Comparison of ENCODE assay signal across 1 cellular context in genomic region chr17:82793974-82794620, GRCh38.
TF ChIP-seq lines count a peak whose summit lies in the region.

No MANE protein-coding gene starts in this region.

TF ChIP-seq in WTC11, 78 proteins besides CTCF, POLR2A, EP300 and RAD21 (continued from another document):
- TF ChIP-seq STAT6 (CRISPR knock-in tag; conservative IDR thresholded peaks at IDR 0.05; ENCODE audit: low read depth) = no peak
- TF ChIP-seq GABPB1 (CRISPR knock-in tag; IDR thresholded peaks at IDR 0.05) = no peak
